In the genomic region with DNA sequence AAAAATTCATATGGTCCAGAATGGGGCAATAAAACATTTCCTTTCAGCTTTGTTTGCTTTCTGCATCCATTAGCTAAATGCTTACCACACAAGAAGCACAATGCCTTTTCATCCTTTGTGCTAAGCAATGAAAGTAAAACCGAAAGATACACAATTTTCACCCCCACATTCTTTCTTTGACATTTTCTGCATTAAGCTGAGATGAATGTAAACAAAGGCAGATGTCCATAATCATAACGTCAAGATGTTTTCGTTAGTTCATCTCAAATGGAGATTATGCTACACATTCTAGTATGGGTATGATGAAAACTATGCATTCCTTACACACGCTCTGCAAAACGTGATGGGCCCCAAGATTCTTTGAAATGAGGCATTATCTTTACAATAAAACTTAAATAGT, we compare ENCODE assay signal across 1 cellular context.
TF ChIP-seq lines count a peak whose summit lies in the region.

No MANE protein-coding gene starts in this region.

TF ChIP-seq in IMR-90, 13 proteins besides CTCF, POLR2A, EP300 and RAD21 (continued from another document):
- TF ChIP-seq MAZ (IDR thresholded peaks at IDR 0.05; ENCODE audit: borderline replicate concordance, low read depth, low read length) (no peak), CEBPB (IDR thresholded peaks at IDR 0.05; ENCODE audit: low read depth, low read length) (no peak), BHLHE40 (IDR thresholded peaks at IDR 0.05; ENCODE audit: low read depth, low read length) (no peak), RFX5 (IDR thresholded peaks at IDR 0.05; ENCODE audit: low read depth, low read length) (no peak)
- TF ChIP-seq, protein P1, sequence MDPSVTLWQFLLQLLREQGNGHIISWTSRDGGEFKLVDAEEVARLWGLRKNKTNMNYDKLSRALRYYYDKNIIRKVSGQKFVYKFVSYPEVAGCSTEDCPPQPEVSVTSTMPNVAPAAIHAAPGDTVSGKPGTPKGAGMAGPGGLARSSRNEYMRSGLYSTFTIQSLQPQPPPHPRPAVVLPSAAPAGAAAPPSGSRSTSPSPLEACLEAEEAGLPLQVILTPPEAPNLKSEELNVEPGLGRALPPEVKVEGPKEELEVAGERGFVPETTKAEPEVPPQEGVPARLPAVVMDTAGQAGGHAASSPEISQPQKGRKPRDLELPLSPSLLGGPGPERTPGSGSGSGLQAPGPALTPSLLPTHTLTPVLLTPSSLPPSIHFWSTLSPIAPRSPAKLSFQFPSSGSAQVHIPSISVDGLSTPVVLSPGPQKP (IDR thresholded peaks at IDR 0.05; ENCODE audit: borderline replicate concordance, low read depth, low read length) = no peak
